Comparison of ENCODE assay signal across 1 cellular context in the genomic region with DNA sequence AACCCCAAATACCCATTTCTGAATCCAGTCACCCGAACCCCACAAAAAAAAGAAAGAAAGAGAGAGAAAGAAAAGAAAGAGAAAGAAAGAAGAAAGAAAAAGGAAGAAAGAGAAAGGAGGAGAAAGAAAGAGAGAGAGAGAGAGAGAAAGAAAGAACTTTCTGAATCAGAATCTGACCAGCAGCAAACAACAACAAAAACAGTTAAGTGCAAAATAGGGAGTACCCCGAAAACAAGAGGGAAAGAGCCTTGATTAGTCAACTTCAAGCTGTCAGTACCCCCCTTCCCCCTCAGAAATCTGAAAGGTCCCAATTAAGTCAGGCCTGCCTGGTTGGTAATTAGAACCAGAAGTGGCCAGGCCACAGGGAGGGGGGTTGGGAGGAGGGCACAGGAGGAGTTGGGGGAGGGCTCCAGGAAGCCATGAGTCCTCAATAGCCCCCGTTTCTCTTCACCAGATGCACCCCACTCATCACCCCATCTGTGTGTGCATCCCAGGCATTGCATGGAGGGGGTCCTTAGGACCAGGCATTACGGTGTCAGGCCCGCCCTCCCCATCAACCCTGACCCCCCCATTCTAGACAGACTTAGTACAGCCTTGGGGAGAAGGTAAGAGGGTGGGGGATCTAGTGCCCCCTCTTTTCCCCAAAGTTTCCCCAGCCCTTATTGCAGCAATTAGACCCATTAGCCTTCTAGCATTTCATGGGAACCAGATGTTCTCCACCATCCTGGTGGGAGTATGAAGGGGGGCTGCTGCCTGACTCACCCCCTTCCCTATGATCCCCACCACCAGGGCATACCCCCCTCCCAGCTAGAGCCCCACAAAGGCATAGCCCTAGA.
TF ChIP-seq lines count a peak whose summit lies in the region.

No MANE protein-coding gene starts in this region.

TF ChIP-seq in HEK293, 187 proteins besides CTCF, POLR2A, EP300 and RAD21 (continued from another document):
- TF ChIP-seq, protein P1, sequence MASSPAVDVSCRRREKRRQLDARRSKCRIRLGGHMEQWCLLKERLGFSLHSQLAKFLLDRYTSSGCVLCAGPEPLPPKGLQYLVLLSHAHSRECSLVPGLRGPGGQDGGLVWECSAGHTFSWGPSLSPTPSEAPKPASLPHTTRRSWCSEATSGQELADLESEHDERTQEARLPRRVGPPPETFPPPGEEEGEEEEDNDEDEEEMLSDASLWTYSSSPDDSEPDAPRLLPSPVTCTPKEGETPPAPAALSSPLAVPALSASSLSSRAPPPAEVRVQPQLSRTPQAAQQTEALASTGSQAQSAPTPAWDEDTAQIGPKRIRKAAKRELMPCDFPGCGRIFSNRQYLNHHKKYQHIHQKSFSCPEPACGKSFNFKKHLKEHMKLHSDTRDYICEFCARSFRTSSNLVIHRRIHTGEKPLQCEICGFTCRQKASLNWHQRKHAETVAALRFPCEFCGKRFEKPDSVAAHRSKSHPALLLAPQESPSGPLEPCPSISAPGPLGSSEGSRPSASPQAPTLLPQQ (tag by site-specific recombination; IDR thresholded peaks at IDR 0.05) = no peak
- TF ChIP-seq ZNF354C (tag by site-specific recombination; IDR thresholded peaks at IDR 0.05; ENCODE audit: borderline replicate concordance, low read depth) (no peak), WT1 (tag by site-specific recombination; IDR thresholded peaks at IDR 0.05) (0 out of 2 replicates have a peak, but pooled peaks have one; percentile 11), ZNF707 (tag by site-specific recombination; IDR thresholded peaks at IDR 0.05) (no peak), KLF16 (tag by site-specific recombination; IDR thresholded peaks at IDR 0.05) (no peak), ZNF776 (tag by site-specific recombination; IDR thresholded peaks at IDR 0.05; ENCODE audit: borderline replicate concordance) (no peak), ZNF248 (tag by site-specific recombination; IDR thresholded peaks at IDR 0.05) (no peak), OVOL3 (tag by site-specific recombination; IDR thresholded peaks at IDR 0.05) (no peak), MEIS1 (CRISPR knock-in tag; IDR thresholded peaks at IDR 0.05; ENCODE audit: borderline replicate concordance) (no peak), ZSCAN16 (tag by site-specific recombination; IDR thresholded peaks at IDR 0.05) (no peak), SP3 (tag by site-specific recombination; IDR thresholded peaks at IDR 0.05) (0 out of 2 replicates have a peak, but pooled peaks have one; percentile 8), ZNF510 (tag by site-specific recombination; IDR thresholded peaks at IDR 0.05; ENCODE audit: insufficient replicate concordance) (no peak), ZNF366 (tag by site-specific recombination; conservative IDR thresholded peaks at IDR 0.05) (peak; percentile 95), TCF7L2 (IDR thresholded peaks at IDR 0.05; ENCODE audit: borderline replicate concordance, low read depth, low read length) (no peak), ZBTB17 (tag by site-specific recombination; IDR thresholded peaks at IDR 0.05) (peak; percentile 59), ZNF404 (tag by site-specific recombination; IDR thresholded peaks at IDR 0.05) (no peak), ZNF416 (tag by site-specific recombination; IDR thresholded peaks at IDR 0.05) (no peak), ZNF501 (tag by site-specific recombination; IDR thresholded peaks at IDR 0.05) (no peak), BCL11B (tag by site-specific recombination; IDR thresholded peaks at IDR 0.05; ENCODE audit: low read depth) (no peak), ZNF76 (tag by site-specific recombination; IDR thresholded peaks at IDR 0.05; ENCODE audit: borderline replicate concordance, low read depth) (no peak), ZNF548 (tag by site-specific recombination; IDR thresholded peaks at IDR 0.05) (no peak), ZEB2 (tag by site-specific recombination; IDR thresholded peaks at IDR 0.05) (no peak), PRDM1 (tag by site-specific recombination; IDR thresholded peaks at IDR 0.05) (peak; percentile 100), ZNF792 (tag by site-specific recombination; IDR thresholded peaks at IDR 0.05) (no peak), ZNF335 (tag by site-specific recombination; conservative IDR thresholded peaks at IDR 0.05) (peak; percentile 56), ZNF274 (IDR thresholded peaks at IDR 0.05; ENCODE audit: low read length) (no peak), ZNF274 (tag by site-specific recombination; IDR thresholded peaks at IDR 0.05; ENCODE audit: borderline replicate concordance) (no peak), ZNF747 (tag by site-specific recombination; IDR thresholded peaks at IDR 0.05) (no peak), ZNF626 (tag by site-specific recombination; IDR thresholded peaks at IDR 0.05) (no peak), SP7 (tag by site-specific recombination; IDR thresholded peaks at IDR 0.05) (peak; percentile 54; the same call in 1 of the 2 replicates), ZSCAN23 (tag by site-specific recombination; IDR thresholded peaks at IDR 0.05) (0 out of 2 replicates have a peak, but pooled peaks have one; percentile 14), ZNF677 (tag by site-specific recombination; IDR thresholded peaks at IDR 0.05) (no peak)
- TF ChIP-seq, protein P2, sequence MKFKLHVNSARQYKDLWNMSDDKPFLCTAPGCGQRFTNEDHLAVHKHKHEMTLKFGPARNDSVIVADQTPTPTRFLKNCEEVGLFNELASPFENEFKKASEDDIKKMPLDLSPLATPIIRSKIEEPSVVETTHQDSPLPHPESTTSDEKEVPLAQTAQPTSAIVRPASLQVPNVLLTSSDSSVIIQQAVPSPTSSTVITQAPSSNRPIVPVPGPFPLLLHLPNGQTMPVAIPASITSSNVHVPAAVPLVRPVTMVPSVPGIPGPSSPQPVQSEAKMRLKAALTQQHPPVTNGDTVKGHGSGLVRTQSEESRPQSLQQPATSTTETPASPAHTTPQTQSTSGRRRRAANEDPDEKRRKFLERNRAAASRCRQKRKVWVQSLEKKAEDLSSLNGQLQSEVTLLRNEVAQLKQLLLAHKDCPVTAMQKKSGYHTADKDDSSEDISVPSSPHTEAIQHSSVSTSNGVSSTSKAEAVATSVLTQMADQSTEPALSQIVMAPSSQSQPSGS (tag by site-specific recombination; IDR thresholded peaks at IDR 0.05; ENCODE audit: low read depth) = no peak
- TF ChIP-seq, protein P3, sequence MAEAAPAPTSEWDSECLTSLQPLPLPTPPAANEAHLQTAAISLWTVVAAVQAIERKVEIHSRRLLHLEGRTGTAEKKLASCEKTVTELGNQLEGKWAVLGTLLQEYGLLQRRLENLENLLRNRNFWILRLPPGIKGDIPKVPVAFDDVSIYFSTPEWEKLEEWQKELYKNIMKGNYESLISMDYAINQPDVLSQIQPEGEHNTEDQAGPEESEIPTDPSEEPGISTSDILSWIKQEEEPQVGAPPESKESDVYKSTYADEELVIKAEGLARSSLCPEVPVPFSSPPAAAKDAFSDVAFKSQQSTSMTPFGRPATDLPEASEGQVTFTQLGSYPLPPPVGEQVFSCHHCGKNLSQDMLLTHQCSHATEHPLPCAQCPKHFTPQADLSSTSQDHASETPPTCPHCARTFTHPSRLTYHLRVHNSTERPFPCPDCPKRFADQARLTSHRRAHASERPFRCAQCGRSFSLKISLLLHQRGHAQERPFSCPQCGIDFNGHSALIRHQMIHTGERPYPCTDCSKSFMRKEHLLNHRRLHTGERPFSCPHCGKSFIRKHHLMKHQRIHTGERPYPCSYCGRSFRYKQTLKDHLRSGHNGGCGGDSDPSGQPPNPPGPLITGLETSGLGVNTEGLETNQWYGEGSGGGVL (tag by site-specific recombination; IDR thresholded peaks at IDR 0.05) = peak; percentile 73; the same call in 1 of the 2 replicates
- TF ChIP-seq, protein P4, sequence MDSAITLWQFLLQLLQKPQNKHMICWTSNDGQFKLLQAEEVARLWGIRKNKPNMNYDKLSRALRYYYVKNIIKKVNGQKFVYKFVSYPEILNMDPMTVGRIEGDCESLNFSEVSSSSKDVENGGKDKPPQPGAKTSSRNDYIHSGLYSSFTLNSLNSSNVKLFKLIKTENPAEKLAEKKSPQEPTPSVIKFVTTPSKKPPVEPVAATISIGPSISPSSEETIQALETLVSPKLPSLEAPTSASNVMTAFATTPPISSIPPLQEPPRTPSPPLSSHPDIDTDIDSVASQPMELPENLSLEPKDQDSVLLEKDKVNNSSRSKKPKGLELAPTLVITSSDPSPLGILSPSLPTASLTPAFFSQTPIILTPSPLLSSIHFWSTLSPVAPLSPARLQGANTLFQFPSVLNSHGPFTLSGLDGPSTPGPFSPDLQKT (IDR thresholded peaks at IDR 0.05; ENCODE audit: borderline replicate concordance, low read depth, low read length) = no peak
- TF ChIP-seq, protein P5, sequence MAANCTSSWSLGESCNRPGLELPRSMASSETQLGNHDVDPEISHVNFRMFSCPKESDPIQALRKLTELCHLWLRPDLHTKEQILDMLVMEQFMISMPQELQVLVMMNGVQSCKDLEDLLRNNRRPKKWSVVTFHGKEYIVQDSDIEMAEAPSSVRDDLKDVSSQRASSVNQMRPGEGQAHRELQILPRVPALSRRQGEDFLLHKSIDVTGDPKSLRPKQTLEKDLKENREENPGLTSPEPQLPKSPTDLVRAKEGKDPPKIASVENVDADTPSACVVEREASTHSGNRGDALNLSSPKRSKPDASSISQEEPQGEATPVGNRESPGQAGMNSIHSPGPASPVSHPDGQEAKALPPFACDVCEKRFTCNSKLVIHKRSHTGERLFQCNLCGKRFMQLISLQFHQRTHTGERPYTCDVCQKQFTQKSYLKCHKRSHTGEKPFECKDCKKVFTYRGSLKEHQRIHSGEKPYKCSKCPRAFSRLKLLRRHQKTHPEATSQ (tag by site-specific recombination; IDR thresholded peaks at IDR 0.05) = no peak
- TF ChIP-seq, protein P6, sequence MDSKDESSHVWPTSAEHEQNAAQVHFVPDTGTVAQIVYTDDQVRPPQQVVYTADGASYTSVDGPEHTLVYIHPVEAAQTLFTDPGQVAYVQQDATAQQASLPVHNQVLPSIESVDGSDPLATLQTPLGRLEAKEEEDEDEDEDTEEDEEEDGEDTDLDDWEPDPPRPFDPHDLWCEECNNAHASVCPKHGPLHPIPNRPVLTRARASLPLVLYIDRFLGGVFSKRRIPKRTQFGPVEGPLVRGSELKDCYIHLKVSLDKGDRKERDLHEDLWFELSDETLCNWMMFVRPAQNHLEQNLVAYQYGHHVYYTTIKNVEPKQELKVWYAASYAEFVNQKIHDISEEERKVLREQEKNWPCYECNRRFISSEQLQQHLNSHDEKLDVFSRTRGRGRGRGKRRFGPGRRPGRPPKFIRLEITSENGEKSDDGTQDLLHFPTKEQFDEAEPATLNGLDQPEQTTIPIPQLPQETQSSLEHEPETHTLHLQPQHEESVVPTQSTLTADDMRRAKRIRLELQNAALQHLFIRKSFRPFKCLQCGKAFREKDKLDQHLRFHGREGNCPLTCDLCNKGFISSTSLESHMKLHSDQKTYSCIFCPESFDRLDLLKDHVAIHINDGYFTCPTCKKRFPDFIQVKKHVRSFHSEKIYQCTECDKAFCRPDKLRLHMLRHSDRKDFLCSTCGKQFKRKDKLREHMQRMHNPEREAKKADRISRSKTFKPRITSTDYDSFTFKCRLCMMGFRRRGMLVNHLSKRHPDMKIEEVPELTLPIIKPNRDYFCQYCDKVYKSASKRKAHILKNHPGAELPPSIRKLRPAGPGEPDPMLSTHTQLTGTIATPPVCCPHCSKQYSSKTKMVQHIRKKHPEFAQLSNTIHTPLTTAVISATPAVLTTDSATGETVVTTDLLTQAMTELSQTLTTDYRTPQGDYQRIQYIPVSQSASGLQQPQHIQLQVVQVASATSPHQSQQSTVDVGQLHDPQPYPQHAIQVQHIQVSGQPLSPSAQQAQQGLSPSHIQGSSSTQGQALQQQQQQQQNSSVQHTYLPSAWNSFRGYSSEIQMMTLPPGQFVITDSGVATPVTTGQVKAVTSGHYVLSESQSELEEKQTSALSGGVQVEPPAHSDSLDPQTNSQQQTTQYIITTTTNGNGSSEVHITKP (tag by site-specific recombination; IDR thresholded peaks at IDR 0.05) = peak; percentile 95
- TF ChIP-seq, protein P7, sequence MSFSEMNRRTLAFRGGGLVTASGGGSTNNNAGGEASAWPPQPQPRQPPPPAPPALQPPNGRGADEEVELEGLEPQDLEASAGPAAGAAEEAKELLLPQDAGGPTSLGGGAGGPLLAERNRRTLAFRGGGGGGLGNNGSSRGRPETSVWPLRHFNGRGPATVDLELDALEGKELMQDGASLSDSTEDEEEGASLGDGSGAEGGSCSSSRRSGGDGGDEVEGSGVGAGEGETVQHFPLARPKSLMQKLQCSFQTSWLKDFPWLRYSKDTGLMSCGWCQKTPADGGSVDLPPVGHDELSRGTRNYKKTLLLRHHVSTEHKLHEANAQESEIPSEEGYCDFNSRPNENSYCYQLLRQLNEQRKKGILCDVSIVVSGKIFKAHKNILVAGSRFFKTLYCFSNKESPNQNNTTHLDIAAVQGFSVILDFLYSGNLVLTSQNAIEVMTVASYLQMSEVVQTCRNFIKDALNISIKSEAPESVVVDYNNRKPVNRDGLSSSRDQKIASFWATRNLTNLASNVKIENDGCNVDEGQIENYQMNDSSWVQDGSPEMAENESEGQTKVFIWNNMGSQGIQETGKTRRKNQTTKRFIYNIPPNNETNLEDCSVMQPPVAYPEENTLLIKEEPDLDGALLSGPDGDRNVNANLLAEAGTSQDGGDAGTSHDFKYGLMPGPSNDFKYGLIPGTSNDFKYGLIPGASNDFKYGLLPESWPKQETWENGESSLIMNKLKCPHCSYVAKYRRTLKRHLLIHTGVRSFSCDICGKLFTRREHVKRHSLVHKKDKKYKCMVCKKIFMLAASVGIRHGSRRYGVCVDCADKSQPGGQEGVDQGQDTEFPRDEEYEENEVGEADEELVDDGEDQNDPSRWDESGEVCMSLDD (tag by site-specific recombination; IDR thresholded peaks at IDR 0.05) = peak; percentile 72
